In genomic region chr17:39982069-39982371, GRCh38 we compare ENCODE assay signal across 10 cellular contexts. TPM values are rescaled to one million over a fixed set of nuclear protein-coding genes. Genes with fewer than 3 reads are reported as not detected.
DNase-seq lines count a peak whose midpoint lies in the region; ATAC-seq and TF ChIP-seq lines count a peak whose summit lies in the region.
"Had no signal": no experiment of that assay in that cellular context is flagged by ENCODE, and none has a peak within 500 bp of the region (broad histone marks: within the 10 kb centered on the region; RNA-seq: fewer than 3 reads in every experiment).

No MANE protein-coding gene starts in this region.

- H3K9me3 Mint-ChIP-seq in IgD-negative memory B cell (no peaks in the 10 kb centered on the region), chondrocyte (ENCODE audit: low read depth) (no peaks in the 10 kb centered on the region), naive B cell (no peaks in the 10 kb centered on the region)

- H3K27me3 Mint-ChIP-seq in IgD-negative memory B cell = no peaks in the 10 kb centered on the region
- no peaks in the 10 kb centered on the region for H3K27me3 Mint-ChIP-seq in chondrocyte (ENCODE audit: low read depth)
- no peaks in the 10 kb centered on the region for H3K27me3 Mint-ChIP-seq in naive B cell

- DNase-seq in AG04449 (ENCODE audit: low read depth, low spot score) (no peak), chondrocyte (ENCODE audit: low spot score) (no peak), naive B cell (no peak), DMS79 treated with DMSO at 0.1 percent for 48 hours (lab: John Stamatoyannopoulos, UW) (no peak), NCI-H2196 (lab: John Stamatoyannopoulos, UW; ENCODE audit: unreplicated experiment) (no peak), HuH-7.5 (ENCODE audit: low spot score) (no peak)

- POLR2A ChIA-PET in AG04449 (lab: Yijun Ruan, JAX) = no interaction called here

- H3K27ac Mint-ChIP-seq in IgD-negative memory B cell (peak overlapping the region; percentile 94 to 98 (median 96)), chondrocyte (ENCODE audit: unreplicated experiment) (peak overlapping the region; percentile 93), naive B cell (peak overlapping the region in 5 of 6 donors; percentile 95 to 99 (median 98))

- H3K4me3 ChIP-seq in AG04449 (ENCODE audit: low read depth, low read length) = peak overlapping the region; percentile 96

- H3K4me1 Mint-ChIP-seq in IgD-negative memory B cell = peaks cover 23 to 28% (median 26%) of the 10 kb centered on the region in 3 donors
- peaks cover 29% of the 10 kb centered on the region for H3K4me1 Mint-ChIP-seq in chondrocyte (ENCODE audit: low read depth)
- peaks cover 31 to 40% (median 40%) of the 10 kb centered on the region in 3 donors for H3K4me1 Mint-ChIP-seq in naive B cell

- CTCF ChIA-PET in AG04449 (lab: Yijun Ruan, JAX) = interaction anchor here (0.9 to 23.7 kb wide), 12 partner anchors 10 to 361 kb away, joined by 3 to 450 read pairs (median 4); partner anchors contain the start of genes GSDMA and NR1D1

- H3K4me3 Mint-ChIP-seq in IgD-negative memory B cell (peak overlapping the region; percentile 94 to 97 (median 96)), chondrocyte (ENCODE audit: unreplicated experiment) (peak overlapping the region; percentile 92), naive B cell (peak overlapping the region; percentile 94 to 98 (median 96))

- no peak for ATAC-seq in naive B cell (ENCODE audit: low read depth in 2 of 2)
- no peak for ATAC-seq in HG02623 (IDR thresholded peaks at IDR 0.05; ENCODE audit: unreplicated experiment)
- ATAC-seq: sciatic nerve had no signal

- peaks cover 2% of the 10 kb centered on the region for H3K36me3 Mint-ChIP-seq in IgD-negative memory B cell
- H3K36me3 Mint-ChIP-seq in chondrocyte (ENCODE audit: low read depth) = peaks cover 17% of the 10 kb centered on the region
- peaks cover 11 to 12% of the 10 kb centered on the region in 2 donors for H3K36me3 Mint-ChIP-seq in naive B cell

- no peak for TF ChIP-seq CTCF in AG04449 (IDR thresholded peaks at IDR 0.05; ENCODE audit: insufficient read depth, low read length, missing control alignments)
- TF ChIP-seq CTCF in chondrocyte (IDR thresholded peaks at IDR 0.05) = no peak

RNA-seq across cellular contexts. Expression of gene PSMD3, which starts 1.4 kb away (rescaled TPM):
- polyA plus RNA-seq in IgD-negative memory B cell (49.7 TPM), naive B cell (ENCODE audit: low read depth in 6 of 6) (10 to 100 TPM; 48.1 to 62.4 (median 52.3) TPM)
- 83.6 to 101 TPM (median 86.9 TPM) in 3 replicates for total RNA-seq in chondrocyte

RNA-seq across cellular contexts. Expression of gene GSDMA, which starts 19.2 kb away (rescaled TPM):
- polyA plus RNA-seq in IgD-negative memory B cell (0.19 TPM), naive B cell (ENCODE audit: low read depth in 6 of 6) (under 1 TPM in 2 of 6 donors, not detected in 4; 0.19 to 0.21 TPM)
- not detected in 3 replicates for total RNA-seq in chondrocyte

RNA-seq across cellular contexts. Expression of gene CSF3, which starts 33.2 kb away (rescaled TPM):
- not detected for polyA plus RNA-seq in IgD-negative memory B cell
- not detected in 3 replicates for total RNA-seq in chondrocyte
- polyA plus RNA-seq in naive B cell (ENCODE audit: low read depth in 6 of 6) = not detected
- total RNA-seq: activated CD8-positive, alpha-beta memory T cell treated with anti-CD3 and anti-CD28 coated beads for 36 hours had no signal

RNA-seq across cellular contexts. Expression of gene LRRC3C, which starts 54.5 kb away (rescaled TPM):
- not detected for polyA plus RNA-seq in IgD-negative memory B cell
- total RNA-seq in chondrocyte = not detected in 3 replicates
- polyA plus RNA-seq in naive B cell (ENCODE audit: low read depth in 6 of 6) = not detected
- total RNA-seq: activated CD8-positive, alpha-beta memory T cell treated with anti-CD3 and anti-CD28 coated beads for 36 hours; sciatic nerve had no signal

RNA-seq across cellular contexts. Expression of gene ORMDL3, which starts 54.6 kb away (rescaled TPM):
- polyA plus RNA-seq in IgD-negative memory B cell (182 TPM), naive B cell (ENCODE audit: low read depth in 6 of 6) (100 to 1,000 TPM in 3 of 6 donors, 10 to 100 TPM in 3; 71.8 to 181 (median 95.9) TPM)
- 54.9 to 59.9 TPM (median 55.0 TPM) in 3 replicates for total RNA-seq in chondrocyte
